23 cellular contexts compared by ENCODE assay signal in the genomic region with DNA sequence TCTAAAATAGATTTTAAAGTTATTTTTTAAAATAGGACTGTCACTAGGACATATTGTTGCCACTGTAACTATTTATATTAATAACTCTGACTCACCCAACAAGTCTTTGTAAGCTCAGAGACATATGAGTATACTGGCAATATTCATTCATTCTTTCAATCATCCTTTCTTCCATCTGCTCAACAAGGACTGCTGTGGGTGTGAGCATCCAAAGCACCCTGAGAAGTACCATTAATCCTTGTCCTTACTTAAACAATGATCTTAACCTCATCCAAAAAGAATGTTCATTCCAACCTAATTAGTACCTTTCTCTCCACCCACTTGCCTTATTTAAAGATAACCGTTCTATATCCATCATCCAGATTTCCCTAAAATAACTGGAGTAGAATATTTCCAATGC.
"Had no signal": no experiment of that assay in that cellular context is flagged by ENCODE, and none has a peak within 500 bp of the region (broad histone marks: within the 10 kb centered on the region; RNA-seq: fewer than 3 reads in every experiment).

No MANE protein-coding gene starts in this region.

- H3K4me1 ChIP-seq: gastroesophageal sphincter, heart left ventricle, left lung, prostate gland, right atrium auricular region, suprapubic skin, transverse colon, upper lobe of right lung, uterus had no signal

- H3K27ac ChIP-seq: dorsolateral prefrontal cortex, gastroesophageal sphincter, heart left ventricle, left lung, prostate gland, right atrium auricular region, suprapubic skin, transverse colon, upper lobe of right lung, uterus had no signal

- H3K27me3 Mint-ChIP-seq: stimulated activated naive CD8-positive, alpha-beta T cell treated with anti-CD3 and anti-CD28 coated beads, Interleukin-15, Interleukin-2, amounts not matched to agents 100 ng/mL and 50 ng/mL, for 24 hours had no signal

- H3K27me3 ChIP-seq: gastroesophageal sphincter, heart left ventricle, left lung, right atrium auricular region, suprapubic skin, transverse colon, upper lobe of right lung, uterus had no signal

- ATAC-seq: gastroesophageal sphincter; heart left ventricle; left cardiac atrium; left lung; mucosa of descending colon; naive thymus-derived CD8-positive, alpha-beta T cell; sciatic nerve; stimulated activated memory B cell treated with anti-CD40 and anti-IgM and Interleukin-4, amounts not matched to agents 10 μg/mL and 1 μg/mL and 100 μg/mL, for 72 hours; upper lobe of right lung had no signal

- DNase-seq: dorsolateral prefrontal cortex; effector CD4-positive, alpha-beta T cell; foreskin fibroblast; heart left ventricle; left cardiac atrium; left lung; mesenchymal stem cell; mucosa of descending colon; naive thymus-derived CD8-positive, alpha-beta T cell; nephron progenitor cell; nucleus accumbens; stimulated activated CD4-positive, alpha-beta T cell treated with anti-CD3 and anti-CD28 coated beads, Interleukin-4, amount 100 ng/mL, for 4 hours; transverse colon; upper lobe of right lung; uterus had no signal

- H3K4me1 Mint-ChIP-seq: naive thymus-derived CD8-positive, alpha-beta T cell; nephron progenitor cell; stimulated activated memory B cell treated with anti-CD40 and anti-IgM and Interleukin-4, amounts not matched to agents 10 μg/mL and 1 μg/mL and 100 μg/mL, for 72 hours had no signal

- H3K27ac Mint-ChIP-seq: mesothelial cell of epicardium; naive thymus-derived CD8-positive, alpha-beta T cell; nephron progenitor cell; stimulated activated memory B cell treated with anti-CD40 and anti-IgM and Interleukin-4, amounts not matched to agents 10 μg/mL and 1 μg/mL and 100 μg/mL, for 72 hours; stimulated activated naive CD8-positive, alpha-beta T cell treated with anti-CD3 and anti-CD28 coated beads, Interleukin-15, Interleukin-2, amounts not matched to agents 100 ng/mL and 50 ng/mL, for 24 hours had no signal

- H3K4me3 Mint-ChIP-seq: mesothelial cell of epicardium; naive thymus-derived CD8-positive, alpha-beta T cell; nephron progenitor cell; stimulated activated memory B cell treated with anti-CD40 and anti-IgM and Interleukin-4, amounts not matched to agents 10 μg/mL and 1 μg/mL and 100 μg/mL, for 72 hours; stimulated activated naive CD8-positive, alpha-beta T cell treated with anti-CD3 and anti-CD28 coated beads, Interleukin-15, Interleukin-2, amounts not matched to agents 100 ng/mL and 50 ng/mL, for 24 hours had no signal
